ENCODE assay signal across 26 cellular contexts in the genomic region with DNA sequence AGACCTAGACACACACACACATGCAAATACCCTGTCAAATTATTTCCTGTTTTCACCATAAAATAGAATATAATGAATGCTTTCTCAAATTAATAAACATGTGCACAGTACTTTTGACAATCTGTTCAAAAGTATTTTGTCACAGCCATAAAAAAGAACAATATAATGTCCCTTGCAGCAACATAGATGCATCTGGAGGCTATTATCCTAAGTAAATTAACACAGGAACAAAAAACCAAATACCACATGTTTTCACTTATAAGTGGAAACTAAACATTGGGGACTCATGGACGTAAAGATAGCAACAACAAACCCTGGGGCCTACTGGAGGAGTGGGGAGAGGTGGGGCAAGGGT. TPM values are rescaled to one million over a fixed set of nuclear protein-coding genes. Genes with fewer than 3 reads are reported as not detected.
"Had no signal": no experiment of that assay in that cellular context is flagged by ENCODE, and none has a peak within 500 bp of the region (broad histone marks: within the 10 kb centered on the region; RNA-seq: fewer than 3 reads in every experiment).

No MANE protein-coding gene starts in this region.

- H3K4me3 Mint-ChIP-seq: activated CD4-positive, alpha-beta T cell treated with anti-CD3 and anti-CD28 coated beads, Interleukin-2, amount 10 ng/mL, durations not matched to agents 7 days and 5 days; activated CD8-positive, alpha-beta T cell treated with anti-CD3 and anti-CD28 coated beads for 36 hours; activated naive CD4-positive, alpha-beta T cell treated with anti-CD3 and anti-CD28 coated beads, Interleukin-2, amount 10 ng/mL, durations not matched to agents 7 days and 5 days; activated naive CD8-positive, alpha-beta T cell treated with anti-CD3 and anti-CD28 coated beads for 36 hours; activated T-cell treated with anti-CD3 and anti-CD28 coated beads, Interleukin-2, amount 50 U/mL, for 72 hours had no signal

- H3K4me3 ChIP-seq: adrenal gland had no signal

- H3K27ac ChIP-seq: VCaP had no signal

- FAIRE-seq: bronchial epithelial cell had no signal

- H3K27ac Mint-ChIP-seq: activated CD4-positive, alpha-beta T cell treated with anti-CD3 and anti-CD28 coated beads, Interleukin-2, amount 10 ng/mL, durations not matched to agents 7 days and 5 days; activated CD8-positive, alpha-beta T cell treated with anti-CD3 and anti-CD28 coated beads for 36 hours; activated naive CD4-positive, alpha-beta T cell treated with anti-CD3 and anti-CD28 coated beads, Interleukin-2, amount 10 ng/mL, durations not matched to agents 7 days and 5 days; activated naive CD8-positive, alpha-beta T cell treated with anti-CD3 and anti-CD28 coated beads for 36 hours; activated T-cell treated with anti-CD3 and anti-CD28 coated beads, Interleukin-2, amount 50 U/mL, for 72 hours; activated T-helper 2 cell treated with anti-CD3 and anti-CD28 coated beads, Interferon-gamma antibody, Interleukin-2, Interleukin-4, amounts not matched to agents 10 μg/mL and 5 μg/mL and 100 μg/mL, durations not matched to agents 14 hours and 24 hours and 36 hours had no signal

- H3K9me3 ChIP-seq: adrenal gland had no signal

- H3K4me1 Mint-ChIP-seq: activated CD4-positive, alpha-beta T cell treated with anti-CD3 and anti-CD28 coated beads, Interleukin-2, amount 10 ng/mL, durations not matched to agents 7 days and 5 days; activated naive CD4-positive, alpha-beta T cell treated with anti-CD3 and anti-CD28 coated beads, Interleukin-2, amount 10 ng/mL, durations not matched to agents 7 days and 5 days; activated naive CD8-positive, alpha-beta T cell treated with anti-CD3 and anti-CD28 coated beads for 36 hours had no signal

- H3K4me1 ChIP-seq: adrenal gland had no signal

- DNase-seq: activated CD4-positive, alpha-beta T cell treated with anti-CD3 and anti-CD28 coated beads, Interleukin-2, amount 10 ng/mL, durations not matched to agents 7 days and 5 days; activated CD4-positive, CD25-positive, alpha-beta regulatory T cell; activated CD8-positive, alpha-beta memory T cell treated with anti-CD3 and anti-CD28 coated beads, Interleukin-2, amount 50 U/mL, for 4 hours; activated CD8-positive, alpha-beta T cell treated with anti-CD3 and anti-CD28 coated beads for 36 hours; activated gamma-delta T cell treated with Interleukin-2 at 50 U/mL for 16 hours; activated naive CD4-positive, alpha-beta T cell treated with anti-CD3 and anti-CD28 coated beads, Interleukin-2, amount 10 ng/mL, durations not matched to agents 7 days and 5 days; activated naive CD8-positive, alpha-beta T cell treated with anti-CD3 and anti-CD28 coated beads for 36 hours; activated T-cell treated with anti-CD3 and anti-CD28 coated beads, Interleukin-2, amount 50 U/mL, for 72 hours; adrenal gland; anterior cingulate cortex; central memory CD4-positive, alpha-beta T cell; Kasumi-1; NCI-H1048; NCI-H146; NCI-H187 treated with DMSO at 0.1 percent for 48 hours; NCI-H2081 treated with DMSO at 0.1 percent for 48 hours; NCI-H2171; NCI-H2227 treated with DMSO at 0.1 percent for 48 hours; NCI-H526 treated with DMSO at 0.1 percent for 48 hours; NCI-H82; SIG-M5; T-helper 1 cell had no signal

- H3K27me3 Mint-ChIP-seq: activated CD8-positive, alpha-beta T cell treated with anti-CD3 and anti-CD28 coated beads for 36 hours; activated naive CD4-positive, alpha-beta T cell treated with anti-CD3 and anti-CD28 coated beads, Interleukin-2, amount 10 ng/mL, durations not matched to agents 7 days and 5 days; activated naive CD8-positive, alpha-beta T cell treated with anti-CD3 and anti-CD28 coated beads for 36 hours had no signal

- H3K36me3 ChIP-seq: adrenal gland had no signal

- H3K36me3 Mint-ChIP-seq: activated naive CD4-positive, alpha-beta T cell treated with anti-CD3 and anti-CD28 coated beads, Interleukin-2, amount 10 ng/mL, durations not matched to agents 7 days and 5 days; activated naive CD8-positive, alpha-beta T cell treated with anti-CD3 and anti-CD28 coated beads for 36 hours had no signal

- H3K9me3 Mint-ChIP-seq: activated CD4-positive, alpha-beta T cell treated with anti-CD3 and anti-CD28 coated beads, Interleukin-2, amount 10 ng/mL, durations not matched to agents 7 days and 5 days; activated CD8-positive, alpha-beta T cell treated with anti-CD3 and anti-CD28 coated beads for 36 hours; activated naive CD4-positive, alpha-beta T cell treated with anti-CD3 and anti-CD28 coated beads, Interleukin-2, amount 10 ng/mL, durations not matched to agents 7 days and 5 days; activated naive CD8-positive, alpha-beta T cell treated with anti-CD3 and anti-CD28 coated beads for 36 hours; activated T-cell treated with anti-CD3 and anti-CD28 coated beads, Interleukin-2, amount 50 U/mL, for 72 hours; activated T-helper 2 cell treated with anti-CD3 and anti-CD28 coated beads, Interferon-gamma antibody, Interleukin-2, Interleukin-4, amounts not matched to agents 10 μg/mL and 5 μg/mL and 100 μg/mL, durations not matched to agents 14 hours and 24 hours and 36 hours had no signal

RNA-seq across cellular contexts. Expression of gene RAB40A, which starts 15.5 kb away (rescaled TPM):
- total RNA-seq: activated T-helper 2 cell treated with anti-CD3 and anti-CD28 coated beads, Interferon-gamma antibody, Interleukin-2, Interleukin-4, amounts not matched to agents 10 μg/mL and 5 μg/mL and 100 μg/mL, durations not matched to agents 14 hours and 24 hours and 36 hours; RPMI7951 had no signal
